Comparison of ENCODE assay signal across 14 cellular contexts in the genomic region with DNA sequence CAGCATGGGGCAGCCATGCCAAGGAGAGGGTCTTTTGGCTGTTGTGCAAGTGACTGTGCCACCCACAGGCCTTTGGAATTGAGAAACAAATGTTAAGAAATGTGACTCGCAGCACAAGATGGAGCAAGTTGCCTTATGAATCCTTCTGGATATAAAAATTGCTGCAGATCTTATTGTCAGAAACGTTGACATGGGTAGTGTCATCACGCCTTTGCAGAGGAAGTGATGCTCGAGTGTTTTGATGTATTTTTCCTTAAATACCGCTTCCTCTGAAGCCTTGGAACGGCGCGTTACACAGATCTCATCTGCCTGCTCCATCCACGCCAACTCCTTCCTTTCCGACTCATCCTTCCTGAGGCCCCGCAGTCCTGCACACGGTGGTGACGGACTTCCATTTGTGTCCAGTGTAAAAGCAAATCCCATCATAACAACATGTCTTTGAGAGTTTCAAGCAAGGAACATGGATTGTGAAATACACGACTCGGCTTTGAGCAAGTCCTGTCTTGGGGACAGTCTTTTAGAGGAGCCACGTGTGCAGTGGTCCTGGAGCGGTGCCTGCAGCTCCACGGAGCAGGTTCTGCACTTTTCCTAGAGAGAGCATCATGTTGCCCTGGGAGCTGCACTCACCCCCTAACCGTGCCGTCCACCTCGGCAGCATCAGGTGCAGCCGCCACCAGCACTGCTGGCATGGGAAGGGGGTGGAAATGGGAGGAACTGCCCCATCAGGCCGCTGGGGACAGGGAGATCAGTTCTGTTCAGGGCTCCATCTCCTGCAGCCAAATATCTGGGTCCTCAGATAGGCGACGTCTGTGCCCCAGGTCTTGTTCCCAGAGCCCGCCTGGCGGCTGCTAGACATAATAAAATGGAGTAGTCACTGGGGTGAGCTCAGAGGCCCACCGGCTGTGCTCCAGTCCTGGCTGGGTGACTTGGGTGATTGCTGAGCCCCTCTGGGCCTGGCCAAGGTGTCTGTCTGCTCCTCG. TPM values are rescaled to one million over a fixed set of nuclear protein-coding genes. Genes with fewer than 3 reads are reported as not detected.
DNase-seq lines count a peak whose midpoint lies in the region; ATAC-seq and TF ChIP-seq lines count a peak whose summit lies in the region.
"Had no signal": no experiment of that assay in that cellular context is flagged by ENCODE, and none has a peak within 500 bp of the region (broad histone marks: within the 10 kb centered on the region; RNA-seq: fewer than 3 reads in every experiment).

No MANE protein-coding gene starts in this region.

- CTCF ChIA-PET in PC-3 (lab: Charles Lee) = no interaction called here

- no TSS peak for BruUV-seq in PC-3 (replicated peaks; lab: Mats Ljungman, UMichigan)

- H3K79me2 ChIP-seq in PC-3 (ENCODE audit: low read length) = no peaks in the 10 kb centered on the region

- peaks cover 3% of the 10 kb centered on the region for H3K4me1 Mint-ChIP-seq in activated T-cell treated with anti-CD3 and anti-CD28 coated beads, Interleukin-2, amount 50 U/mL, for 4 hours (ENCODE audit: low read depth)
- peaks cover 11% of the 10 kb centered on the region for H3K4me1 Mint-ChIP-seq in type B pancreatic cell (ENCODE audit: unreplicated experiment)

- no peak overlapping the region for H3K9ac ChIP-seq in PC-3 (ENCODE audit: low read length)

- no peaks in the 10 kb centered on the region for H3K9me3 ChIP-seq in PC-3 (ENCODE audit: low read length)
- H3K9me3 ChIP-seq in neutrophil = no peaks in the 10 kb centered on the region

- H3K4me3 ChIP-seq in PC-3 (ENCODE audit: low read length) (no peak overlapping the region), neutrophil (ENCODE audit: low read depth in 1 of 2, low read length in 1 of 2) (peak overlapping the region; percentile 10 to 16)

- ATAC-seq in PC-3 = no peak
- ATAC-seq in GM18870 (IDR thresholded peaks at IDR 0.05; ENCODE audit: unreplicated experiment) = no peak
- no peak for ATAC-seq in activated T-cell treated with anti-CD3 and anti-CD28 coated beads, Interleukin-2, amount 50 U/mL, for 4 hours

- intact Hi-C loops in PC-3 (cut with micrococcal nuclease) = loop anchor here (10.0 kb wide), 1 partner anchor 1028 kb away; no protein-coding TSS in a partner anchor

- H3F3A ChIP-seq in PC-3 (ENCODE audit: low read length, unreplicated experiment) = peaks cover 5% of the 10 kb centered on the region

- H3K36me3 Mint-ChIP-seq in activated T-cell treated with anti-CD3 and anti-CD28 coated beads, Interleukin-2, amount 50 U/mL, for 4 hours (ENCODE audit: insufficient read depth) = no peaks in the 10 kb centered on the region
- no peaks in the 10 kb centered on the region for H3K36me3 Mint-ChIP-seq in type B pancreatic cell
- H3K36me3 Mint-ChIP-seq: activated naive CD4-positive, alpha-beta T cell treated with anti-CD3 and anti-CD28 coated beads, Interleukin-2, amount 50 U/mL, for 24 hours; memory B cell had no signal

- H3K9me2 ChIP-seq in PC-3 (replicated peaks; ENCODE audit: low read length) = no peaks in the 10 kb centered on the region

- no peak overlapping the region for H3K4me3 Mint-ChIP-seq in activated T-cell treated with anti-CD3 and anti-CD28 coated beads, Interleukin-2, amount 50 U/mL, for 4 hours
- H3K4me3 Mint-ChIP-seq in type B pancreatic cell = no peak overlapping the region
- H3K4me3 Mint-ChIP-seq: activated naive CD4-positive, alpha-beta T cell treated with anti-CD3 and anti-CD28 coated beads, Interleukin-2, amount 50 U/mL, for 24 hours; CD8-positive, alpha-beta memory T cell; memory B cell; stimulated activated naive CD8-positive, alpha-beta T cell treated with anti-CD3 and anti-CD28 coated beads, Interleukin-15, Interleukin-2, amounts not matched to agents 100 ng/mL and 50 ng/mL, for 24 hours had no signal

- no peaks in the 10 kb centered on the region for H3K9me3 Mint-ChIP-seq in activated T-cell treated with anti-CD3 and anti-CD28 coated beads, Interleukin-2, amount 50 U/mL, for 4 hours
- H3K9me3 Mint-ChIP-seq in type B pancreatic cell = no peaks in the 10 kb centered on the region
- H3K9me3 Mint-ChIP-seq: activated naive CD4-positive, alpha-beta T cell treated with anti-CD3 and anti-CD28 coated beads, Interleukin-2, amount 50 U/mL, for 24 hours; CD8-positive, alpha-beta memory T cell; memory B cell; stimulated activated naive CD8-positive, alpha-beta T cell treated with anti-CD3 and anti-CD28 coated beads, Interleukin-15, Interleukin-2, amounts not matched to agents 100 ng/mL and 50 ng/mL, for 24 hours had no signal

- DNase-seq in ELR (ENCODE audit: low read depth) (peak; percentile 70), PC-3 (peak; percentile 48), ecto neural progenitor cell (ENCODE audit: low spot score) (peak; percentile 48), type B pancreatic cell (ENCODE audit: extremely low spot score, unreplicated experiment) (no peak)
- DNase-seq in activated CD4-positive, alpha-beta T cell treated with anti-CD3 and anti-CD28 coated beads for 4 hours = no peak
- DNase-seq in activated T-cell treated with anti-CD3 and anti-CD28 coated beads, Interleukin-2, amount 50 U/mL, for 4 hours = no peak
- DNase-seq: CD8-positive, alpha-beta memory T cell; NCI-H2029 treated with DMSO at 0.1 percent for 48 hours; stimulated activated CD4-positive, alpha-beta T cell treated with anti-CD3 and anti-CD28 coated beads, Interleukin-4, amount 100 ng/mL, for 24 hours had no signal

- H3K36me3 ChIP-seq in PC-3 (ENCODE audit: low read depth, low read length) (no peaks in the 10 kb centered on the region), neutrophil (peaks cover 54% of the 10 kb centered on the region)

- no peaks in the 10 kb centered on the region for H4K20me1 ChIP-seq in PC-3 (ENCODE audit: low read length)

- H3K4me1 ChIP-seq in PC-3 (ENCODE audit: insufficient read depth, low read length) = peaks cover 57% of the 10 kb centered on the region
- H3K4me1 ChIP-seq in neutrophil (ENCODE audit: control insufficient read depth in 1 of 2, insufficient read depth in 1 of 2, low read depth in 1 of 2, low read length in 1 of 2) = peaks cover 31 to 35% of the 10 kb centered on the region in 2 experiments

- TF ChIP-seq CTCF in PC-3 (conservative IDR thresholded peaks at IDR 0.05; ENCODE audit: low read depth, low read length) = no peak
- TF ChIP-seq CTCF in neutrophil (IDR thresholded peaks at IDR 0.05) = no peak
- TF ChIP-seq CTCF in type B pancreatic cell (conservative IDR thresholded peaks at IDR 0.05) = no peak

- no peak overlapping the region for H3K4me2 ChIP-seq in PC-3 (ENCODE audit: low read length)

- H3K27ac ChIP-seq in PC-3 (ENCODE audit: low read length) (no peak overlapping the region), neutrophil (peak overlapping the region; percentile 64)

- H3K27me3 Mint-ChIP-seq in activated T-cell treated with anti-CD3 and anti-CD28 coated beads, Interleukin-2, amount 50 U/mL, for 4 hours (ENCODE audit: low read depth) = no peaks in the 10 kb centered on the region
- peaks cover 6% of the 10 kb centered on the region for H3K27me3 Mint-ChIP-seq in type B pancreatic cell
- H3K27me3 Mint-ChIP-seq: activated naive CD4-positive, alpha-beta T cell treated with anti-CD3 and anti-CD28 coated beads, Interleukin-2, amount 50 U/mL, for 24 hours; CD8-positive, alpha-beta memory T cell; memory B cell; stimulated activated naive CD8-positive, alpha-beta T cell treated with anti-CD3 and anti-CD28 coated beads, Interleukin-15, Interleukin-2, amounts not matched to agents 100 ng/mL and 50 ng/mL, for 24 hours had no signal

- H2AFZ ChIP-seq in PC-3 (ENCODE audit: low read length) = no peak overlapping the region

- no peak overlapping the region for H3K27ac Mint-ChIP-seq in type B pancreatic cell
- H3K27ac Mint-ChIP-seq: activated naive CD4-positive, alpha-beta T cell treated with anti-CD3 and anti-CD28 coated beads, Interleukin-2, amount 50 U/mL, for 24 hours; memory B cell; stimulated activated naive CD8-positive, alpha-beta T cell treated with anti-CD3 and anti-CD28 coated beads, Interleukin-15, Interleukin-2, amounts not matched to agents 100 ng/mL and 50 ng/mL, for 24 hours had no signal

- H3K27me3 ChIP-seq in PC-3 (ENCODE audit: low read length) (no peaks in the 10 kb centered on the region), neutrophil (no peaks in the 10 kb centered on the region)

- POLR2A ChIA-PET in PC-3 (lab: Charles Lee; ENCODE audit: unreplicated experiment) = no interaction called here

RNA-seq across cellular contexts. Expression of a gene that starts 15.2 kb away (rescaled TPM):
- total RNA-seq in PC-3 (2014; rRNA removed) (0.95 and 1.7 TPM in 2 replicates), type B pancreatic cell (ENCODE audit: low replicate concordance) (0.29 and 2.0 TPM in 2 replicates)
- under 1 TPM in 1 of 3 donors, not detected in 2; 0.18 TPM for total RNA-seq in activated T-cell treated with anti-CD3 and anti-CD28 coated beads, Interleukin-2, amount 50 U/mL, for 4 hours

Comparison
In these comparisons a context has a peak if more than half of its experiments do, and no peak if none do; other contexts are left out.
1. DNase-seq: peak in ELR (single experiment), PC-3 (single experiment) and ecto neural progenitor cell (single experiment); none in activated CD4-positive, alpha-beta T cell treated with anti-CD3 and anti-CD28 coated beads for 4 hours (0 of 2), activated T-cell treated with anti-CD3 and anti-CD28 coated beads, Interleukin-2, amount 50 U/mL, for 4 hours (single experiment) and type B pancreatic cell (single experiment).